In genomic region chr4:51999250-51999649, GRCh38 we compare ENCODE assay signal across 21 cellular contexts. TPM values are rescaled to one million over a fixed set of nuclear protein-coding genes. Genes with fewer than 3 reads are reported as not detected.
DNase-seq lines count a peak whose midpoint lies in the region; ATAC-seq and TF ChIP-seq lines count a peak whose summit lies in the region.
"Had no signal": no experiment of that assay in that cellular context is flagged by ENCODE, and none has a peak within 500 bp of the region (broad histone marks: within the 10 kb centered on the region; RNA-seq: fewer than 3 reads in every experiment).

No MANE protein-coding gene starts in this region.

- H4K20me1 ChIP-seq in mammary epithelial cell (ENCODE audit: insufficient read depth, low read length) (no peaks in the 10 kb centered on the region), GM23338 (replicated peaks; ENCODE audit: insufficient read depth) (peaks cover 4% of the 10 kb centered on the region; the same call in 1 of the 2 replicates), neural progenitor cell (ENCODE audit: low read depth) (no peaks in the 10 kb centered on the region)
- H4K20me1 ChIP-seq: BLaER1 treated with 17β-estradiol and CSF1 and Interleukin-3, amounts not matched to agents 10 nM and 100 nM had no signal

- no peak for TF ChIP-seq CTCF in MCF 10A (IDR thresholded peaks at IDR 0.05; ENCODE audit: unreplicated experiment)
- TF ChIP-seq CTCF in mammary epithelial cell (conservative IDR thresholded peaks at IDR 0.05 in 1 of 2, IDR thresholded peaks at IDR 0.05 in 1 of 2; ENCODE audit: extremely low read depth in 1 of 2, insufficient read depth in 1 of 2, low read depth in 1 of 2, low read length in 2 of 2): no peak
- no peak for TF ChIP-seq CTCF in GM23338 (conservative IDR thresholded peaks at IDR 0.05; ENCODE audit: low read depth in 2 of 2)
- TF ChIP-seq CTCF in neural progenitor cell (IDR thresholded peaks at IDR 0.05): no peak
- TF ChIP-seq CTCF in esophagus muscularis mucosa (IDR thresholded peaks at IDR 0.05): no peak

- H3K27ac Mint-ChIP-seq in MCF 10A (ENCODE audit: low read depth, unreplicated experiment): peak overlapping the region; percentile 59
- H3K27ac Mint-ChIP-seq in GM23338: no peak overlapping the region
- no peak overlapping the region for H3K27ac Mint-ChIP-seq in neural progenitor cell
- H3K27ac Mint-ChIP-seq: B cell; CD4-positive, alpha-beta T cell; CD8-positive, alpha-beta T cell had no signal

- H3K27ac ChIP-seq in mammary epithelial cell (ENCODE audit: insufficient read depth, low read depth, low read length) (no peak overlapping the region), GM23338 (ENCODE audit: low read depth) (no peak overlapping the region), neural progenitor cell (no peak overlapping the region), esophagus muscularis mucosa (replicated peaks in 1 of 4) (no peak overlapping the region), caudate nucleus (ENCODE audit: low read depth, low read length) (no peak overlapping the region)
- H3K27ac ChIP-seq: 22Rv1; A549; BLaER1 treated with 17β-estradiol and CSF1 and Interleukin-3, amounts not matched to agents 10 nM and 100 nM; C4-2B had no signal

- H3K36me3 Mint-ChIP-seq in MCF 10A (ENCODE audit: insufficient read depth, unreplicated experiment) (no peaks in the 10 kb centered on the region), GM23338 (ENCODE audit: low read depth) (no peaks in the 10 kb centered on the region), neural progenitor cell (no peaks in the 10 kb centered on the region)
- H3K36me3 Mint-ChIP-seq: CD8-positive, alpha-beta T cell had no signal

- peaks cover 18% of the 10 kb centered on the region for H3K4me1 Mint-ChIP-seq in MCF 10A (ENCODE audit: insufficient read depth, unreplicated experiment)
- peaks cover 16% of the 10 kb centered on the region for H3K4me1 Mint-ChIP-seq in GM23338
- H3K4me1 Mint-ChIP-seq in neural progenitor cell: peaks cover 8% of the 10 kb centered on the region
- H3K4me1 Mint-ChIP-seq: B cell had no signal

- dilution Hi-C loops in mammary epithelial cell (cut with HindIII; ENCODE audit: low sequenced_read_pairs): no loop called here

- H2AFZ ChIP-seq in mammary epithelial cell (ENCODE audit: low read depth, low read length) (no peak overlapping the region), GM23338 (peak overlapping the region; percentile 66; the same call in 1 of the 2 replicates), neural progenitor cell (replicated peaks) (no peak overlapping the region)

- 96% methylated on average over 5 of the region's 5 CpGs for WGBS in mammary epithelial cell (ENCODE audit: low coverage, missing lambda C conversion rate)
- 91% methylated on average over 5 of the region's 5 CpGs for WGBS in esophagus muscularis mucosa

- ATAC-seq in GM23338: no peak
- peak; percentile 78 for ATAC-seq in left lobe of liver
- ATAC-seq: A549; CD8-positive, alpha-beta T cell had no signal

- no peak overlapping the region for H3K9ac ChIP-seq in mammary epithelial cell (ENCODE audit: insufficient read depth, low read length)
- H3K9ac ChIP-seq in neural progenitor cell: no peak overlapping the region
- H3K9ac ChIP-seq: BLaER1 treated with 17β-estradiol and CSF1 and Interleukin-3, amounts not matched to agents 10 nM and 100 nM had no signal

- intact Hi-C loops in MCF 10A (cut with micrococcal nuclease): no loop called here
- intact Hi-C loops in mammary epithelial cell (cut with micrococcal nuclease): no loop called here
- intact Hi-C loops in esophagus muscularis mucosa (cut with DNase I): no loop called here

- H3F3A ChIP-seq in GM23338 (replicated peaks; ENCODE audit: low read depth) (no peaks in the 10 kb centered on the region), neural progenitor cell (ENCODE audit: low read depth) (peaks cover 4% of the 10 kb centered on the region)

- H3K9me3 ChIP-seq in mammary epithelial cell (replicated peaks; ENCODE audit: insufficient read depth, low read length) (no peaks in the 10 kb centered on the region), neural progenitor cell (ENCODE audit: low read depth) (no peaks in the 10 kb centered on the region), esophagus muscularis mucosa (no peaks in the 10 kb centered on the region)
- H3K9me3 ChIP-seq: A549; BLaER1 treated with 17β-estradiol and CSF1 and Interleukin-3, amounts not matched to agents 10 nM and 100 nM; Caco-2 had no signal

- no peak for TF ChIP-seq POLR2A in esophagus muscularis mucosa (IDR thresholded peaks at IDR 0.05; ENCODE audit: low read depth)

- H3K4me1 ChIP-seq in mammary epithelial cell (ENCODE audit: insufficient read depth, low read length) (peaks cover 12% of the 10 kb centered on the region), GM23338 (ENCODE audit: insufficient read depth) (peaks cover 12% of the 10 kb centered on the region), neural progenitor cell (peaks cover 20% of the 10 kb centered on the region), esophagus muscularis mucosa (no peaks in the 10 kb centered on the region)
- H3K4me1 ChIP-seq: A549; BLaER1 treated with 17β-estradiol and CSF1 and Interleukin-3, amounts not matched to agents 10 nM and 100 nM had no signal

- H3K9me2 ChIP-seq in GM23338 (ENCODE audit: insufficient read depth): no peaks in the 10 kb centered on the region

- H3K27me3 ChIP-seq in mammary epithelial cell (ENCODE audit: insufficient read depth, low read length) (no peaks in the 10 kb centered on the region), GM23338 (ENCODE audit: insufficient read depth) (no peaks in the 10 kb centered on the region), neural progenitor cell (no peaks in the 10 kb centered on the region), esophagus muscularis mucosa (no peaks in the 10 kb centered on the region)
- H3K27me3 ChIP-seq: BLaER1 treated with 17β-estradiol and CSF1 and Interleukin-3, amounts not matched to agents 10 nM and 100 nM had no signal

- H3K4me3 ChIP-seq in mammary epithelial cell (replicated peaks in 1 of 3; ENCODE audit: insufficient read depth in 1 of 3, low read depth in 2 of 3, low read length in 3 of 3): no peak overlapping the region
- no peak overlapping the region for H3K4me3 ChIP-seq in GM23338
- H3K4me3 ChIP-seq in neural progenitor cell: no peak overlapping the region
- H3K4me3 ChIP-seq in esophagus muscularis mucosa: no peak overlapping the region
- H3K4me3 ChIP-seq: A549; BLaER1 treated with 17β-estradiol and CSF1 and Interleukin-3, amounts not matched to agents 10 nM and 100 nM had no signal

- H3K4me3 Mint-ChIP-seq in MCF 10A (ENCODE audit: unreplicated experiment) (no peak overlapping the region), GM23338 (no peak overlapping the region), neural progenitor cell (no peak overlapping the region)
- H3K4me3 Mint-ChIP-seq: B cell; CD4-positive, alpha-beta T cell; CD8-positive, alpha-beta T cell had no signal

- H3K27me3 Mint-ChIP-seq in MCF 10A (ENCODE audit: insufficient read depth, unreplicated experiment): no peaks in the 10 kb centered on the region
- H3K27me3 Mint-ChIP-seq in GM23338 (ENCODE audit: insufficient read depth, low read depth, poor library complexity): peaks cover 3% of the 10 kb centered on the region
- peaks cover 7% of the 10 kb centered on the region for H3K27me3 Mint-ChIP-seq in neural progenitor cell (ENCODE audit: insufficient read depth, low read depth)
- H3K27me3 Mint-ChIP-seq: B cell had no signal

- POLR2A ChIA-PET in MCF 10A (lab: Yijun Ruan, JAX): no interaction called here

- no peaks in the 10 kb centered on the region for H3K36me3 ChIP-seq in mammary epithelial cell (ENCODE audit: insufficient read depth, low read length)
- no peaks in the 10 kb centered on the region for H3K36me3 ChIP-seq in GM23338 (ENCODE audit: insufficient read depth)
- no peaks in the 10 kb centered on the region for H3K36me3 ChIP-seq in neural progenitor cell
- H3K36me3 ChIP-seq in esophagus muscularis mucosa: no peaks in the 10 kb centered on the region
- H3K36me3 ChIP-seq: BLaER1 treated with 17β-estradiol and CSF1 and Interleukin-3, amounts not matched to agents 10 nM and 100 nM had no signal

- CTCF ChIA-PET in MCF 10A (lab: Yijun Ruan, JAX): no interaction called here
- CTCF ChIA-PET in mammary epithelial cell (lab: Charles Lee; ENCODE audit: low non-redundant PET): no interaction called here

- no peak for DNase-seq in MCF 10A (ENCODE audit: unreplicated experiment)
- no peak for DNase-seq in mammary epithelial cell
- no peak for DNase-seq in GM23338 (ENCODE audit: low spot score)
- no peak for DNase-seq in left lobe of liver (ENCODE audit: low spot score)
- DNase-seq in neural progenitor cell (ENCODE audit: low spot score): no peak
- DNase-seq in esophagus muscularis mucosa (ENCODE audit: extremely low spot score): no peak
- no peak for DNase-seq in caudate nucleus (lab: John Stamatoyannopoulos, UW)
- no peak for DNase-seq in NCI-H2171 treated with DMSO at 0.1 percent for 48 hours (lab: John Stamatoyannopoulos, UW)
- DNase-seq: AML-193; Caco-2; Calu3; CD4-positive, alpha-beta T cell; CD8-positive, alpha-beta T cell; DMS79 treated with DMSO at 0.1 percent for 48 hours; GF-D8 had no signal

- BruUV-seq in MCF 10A (replicated peaks; lab: Mats Ljungman, UMichigan) (no TSS peak), mammary epithelial cell (replicated peaks; lab: Mats Ljungman, UMichigan) (no TSS peak)

- no peaks in the 10 kb centered on the region for H3K79me2 ChIP-seq in mammary epithelial cell (ENCODE audit: insufficient read depth, low read length)
- no peaks in the 10 kb centered on the region for H3K79me2 ChIP-seq in GM23338 (replicated peaks; ENCODE audit: insufficient read depth)
- no peaks in the 10 kb centered on the region for H3K79me2 ChIP-seq in neural progenitor cell (ENCODE audit: low read depth)

- no peaks in the 10 kb centered on the region for H3K9me3 Mint-ChIP-seq in MCF 10A (ENCODE audit: unreplicated experiment)
- H3K9me3 Mint-ChIP-seq in GM23338: no peaks in the 10 kb centered on the region
- no peaks in the 10 kb centered on the region for H3K9me3 Mint-ChIP-seq in neural progenitor cell
- H3K9me3 Mint-ChIP-seq: CD4-positive, alpha-beta T cell; CD8-positive, alpha-beta T cell had no signal

- no peak for TF ChIP-seq EP300 in esophagus muscularis mucosa (IDR thresholded peaks at IDR 0.05)

- H3K4me2 ChIP-seq in mammary epithelial cell (ENCODE audit: insufficient read depth, low read depth, low read length): no peak overlapping the region
- H3K4me2 ChIP-seq in GM23338: peak overlapping the region; percentile 40; the same call in 1 of the 2 replicates
- H3K4me2 ChIP-seq in neural progenitor cell: peak overlapping the region; percentile 27
- H3K4me2 ChIP-seq: A549; BLaER1 treated with 17β-estradiol and CSF1 and Interleukin-3, amounts not matched to agents 10 nM and 100 nM had no signal

- in situ Hi-C loops in mammary epithelial cell (cut with MboI; ENCODE audit: low sequenced_read_pairs in 2 of 2): no loop called here

RNA-seq across cellular contexts. Expression of gene LRRC66, which starts 20.9 kb away (rescaled TPM):
- total RNA-seq in MCF 10A (2022) (0.37 and 0.52 TPM in 2 replicates), mammary epithelial cell (under 1 TPM; 0.40 to 0.50 TPM), left lobe of liver (0.18 TPM), neural progenitor cell (ENCODE audit: low replicate concordance) (0.40 and 1.0 TPM in 2 replicates), esophagus muscularis mucosa (1 to 10 TPM in 1 of 4 donors, under 1 TPM in 3; 0.17 to 1.2 (median 0.54) TPM)
- polyA plus RNA-seq in mammary epithelial cell (0.15 TPM), GM23338 (2016; fragmentation: Nextera tagmentation; extraction: Ambion mirVana) (0.09 TPM in 1 of 2 replicates, not detected in the other)
- polyA minus RNA-seq in mammary epithelial cell: not detected
- 0.08 and 0.24 TPM in 2 replicates for total RNA-seq in GM23338 (2014; rRNA removed; shearing (Covaris generic))
- total RNA-seq: A172; Caco-2; Calu3; CD8-positive, alpha-beta T cell had no signal

RNA-seq across cellular contexts. Expression of gene SGCB, which starts 38.8 kb away (rescaled TPM):
- total RNA-seq in MCF 10A (2022): 27.0 and 28.2 TPM in 2 replicates
- 10 to 100 TPM; 23.8 to 43.8 TPM for total RNA-seq in mammary epithelial cell
- polyA plus RNA-seq in mammary epithelial cell: 12.7 TPM
- polyA minus RNA-seq in mammary epithelial cell: 8.9 TPM
- 19.6 and 24.9 TPM in 2 replicates for total RNA-seq in GM23338 (2014; rRNA removed; shearing (Covaris generic))
- 10.8 and 11.8 TPM in 2 replicates for polyA plus RNA-seq in GM23338 (2016; fragmentation: Nextera tagmentation; extraction: Ambion mirVana)
- total RNA-seq in left lobe of liver: 8.6 TPM
- 33.8 and 51.8 TPM in 2 replicates for total RNA-seq in neural progenitor cell (ENCODE audit: low replicate concordance)
- 10 to 100 TPM; 56.5 to 99.7 (median 77.3) TPM for total RNA-seq in esophagus muscularis mucosa

RNA-seq across cellular contexts. Expression of gene SPATA18, which starts 51.9 kb away (rescaled TPM):
- total RNA-seq in MCF 10A (2022) (23.0 and 28.9 TPM in 2 replicates), mammary epithelial cell (10 to 100 TPM; 21.0 to 32.0 TPM), left lobe of liver (2.5 TPM), neural progenitor cell (ENCODE audit: low replicate concordance) (5.4 and 7.2 TPM in 2 replicates), esophagus muscularis mucosa (1 to 10 TPM; 3.2 to 7.5 (median 5.4) TPM)
- polyA plus RNA-seq in mammary epithelial cell (12.1 TPM), GM23338 (2016; fragmentation: Nextera tagmentation; extraction: Ambion mirVana) (1.3 and 1.5 TPM in 2 replicates)
- polyA minus RNA-seq in mammary epithelial cell: 37.2 TPM
- 2.5 and 4.2 TPM in 2 replicates for total RNA-seq in GM23338 (2014; rRNA removed; shearing (Covaris generic))
- total RNA-seq: A172; Caco-2; Calu3; CD4-positive, alpha-beta T cell; CD8-positive, alpha-beta T cell had no signal
